In the genomic region with DNA sequence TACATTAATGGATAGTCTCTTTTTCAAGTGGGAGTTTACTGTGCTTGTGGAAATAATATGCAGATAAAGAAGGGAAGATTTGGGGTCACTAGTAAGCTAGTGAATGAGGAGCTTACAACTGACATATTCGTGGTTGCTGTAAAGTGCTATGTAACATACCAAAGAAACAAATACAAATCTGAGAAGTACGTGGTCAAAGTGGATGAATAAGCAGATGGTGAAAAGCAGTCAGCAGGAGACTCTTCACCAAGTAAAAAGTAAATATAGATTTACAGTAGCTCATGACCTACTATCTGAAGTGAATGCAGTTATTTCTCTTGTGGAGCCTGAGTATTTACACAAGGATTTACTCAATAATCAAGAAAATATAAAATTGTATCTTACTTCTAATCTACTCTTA, we compare ENCODE assay signal across 19 cellular contexts.
DNase-seq lines count a peak whose midpoint lies in the region; ATAC-seq, FAIRE-seq and TF ChIP-seq lines count a peak whose summit lies in the region.
"Had no signal": no experiment of that assay in that cellular context is flagged by ENCODE, and none has a peak within 500 bp of the region (broad histone marks: within the 10 kb centered on the region; RNA-seq: fewer than 3 reads in every experiment).

No MANE protein-coding gene starts in this region.

- ATAC-seq in Right ventricle myocardium inferior: no peak
- ATAC-seq: PC-3, SK-N-SH treated with all-trans-retinoic acid at 6 μM for 48 hours had no signal

- intact Hi-C loops in Right ventricle myocardium inferior (cut with DNase I): no loop called here

- no peak for FAIRE-seq in GM12891 (lab: Jason Lieb, UNC)
- FAIRE-seq: D721Med, GM12892, GM19239 had no signal

- peak; percentile 10 for DNase-seq in AG08395 (ENCODE audit: low spot score)
- peak; percentile 19 for DNase-seq in EH (ENCODE audit: low read depth)
- peak; percentile 49 for DNase-seq in NCI-H748 (lab: John Stamatoyannopoulos, UW; ENCODE audit: unreplicated experiment)
- peak; percentile 10 for DNase-seq in iris pigment epithelial cell (ENCODE audit: low read depth)
- no peak for DNase-seq in Right ventricle myocardium inferior (ENCODE audit: missing footprints)
- no peak for DNase-seq in GM12891 (ENCODE audit: insufficient read length, low spot score)
- DNase-seq in NCI-H524 treated with DMSO at 0.1 percent for 48 hours (lab: John Stamatoyannopoulos, UW): no peak
- no peak for DNase-seq in AG08396 (ENCODE audit: low spot score)
- DNase-seq: DMS79, NCI-H1694 treated with DMSO at 0.1 percent for 48 hours, NCI-H2081 treated with DMSO at 0.1 percent for 48 hours, NCI-H2171 treated with DMSO at 0.1 percent for 48 hours, NCI-H446 treated with DMSO at 0.1 percent for 48 hours, PC-3, SIG-M5 had no signal

- TF ChIP-seq POLR2A in GM12891 (IDR thresholded peaks at IDR 0.05; ENCODE audit: low read depth, low read length): no peak

TF ChIP-seq in GM12891, 5 proteins besides CTCF, POLR2A, EP300 and RAD21:
- no peak for TF ChIP-seq PAX5 (IDR thresholded peaks at IDR 0.05; ENCODE audit: insufficient read depth, low read length, severe bottlenecking)
- TF ChIP-seq POLR2AphosphoS5 (IDR thresholded peaks at IDR 0.05; ENCODE audit: low read depth, low read length): no peak
- TF ChIP-seq POU2F2 (IDR thresholded peaks at IDR 0.05; ENCODE audit: low read depth, low read length): no peak
- TF ChIP-seq SPI1 (IDR thresholded peaks at IDR 0.05; ENCODE audit: low read depth, low read length): no peak

Comparison
In these comparisons a context has a peak if more than half of its experiments do, and no peak if none do; other contexts are left out.
1. DNase-seq: peak in AG08395 (single experiment), EH (single experiment), NCI-H748 (single experiment) and iris pigment epithelial cell (single experiment); none in Right ventricle myocardium inferior (single experiment), GM12891 (single experiment), NCI-H524 treated with DMSO at 0.1 percent for 48 hours (single experiment) and AG08396 (single experiment).